9 cellular contexts compared by ENCODE assay signal in the genomic region with DNA sequence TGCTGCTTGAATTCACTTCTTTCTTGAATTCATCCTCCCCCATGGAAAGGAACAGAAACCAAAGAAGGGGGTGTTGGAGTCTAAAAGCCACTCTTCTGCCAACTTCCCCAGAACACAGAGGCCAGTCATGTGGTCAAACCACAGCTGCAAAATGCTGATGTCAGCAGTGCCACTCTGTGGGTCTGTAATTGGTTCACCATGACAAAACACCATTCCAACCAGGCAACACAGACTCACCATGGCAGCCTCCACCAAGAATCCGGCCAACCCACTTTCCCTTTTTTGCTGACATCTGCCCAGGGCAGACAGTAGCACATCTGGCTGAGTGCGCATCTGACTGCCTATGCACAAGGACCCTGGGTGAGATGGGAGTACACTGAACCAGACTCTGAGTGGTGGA. TPM values are rescaled to one million over a fixed set of nuclear protein-coding genes. Genes with fewer than 3 reads are reported as not detected.
DNase-seq lines count a peak whose midpoint lies in the region; ATAC-seq and TF ChIP-seq lines count a peak whose summit lies in the region.
"Had no signal": no experiment of that assay in that cellular context is flagged by ENCODE, and none has a peak within 500 bp of the region (broad histone marks: within the 10 kb centered on the region; RNA-seq: fewer than 3 reads in every experiment).

No MANE protein-coding gene starts in this region.

- ATAC-seq in GM21717 (IDR thresholded peaks at IDR 0.05; ENCODE audit: unreplicated experiment), result peak; percentile 38
- peak; percentile 31 to 63 (median 61) for ATAC-seq in natural killer cell
- no peak for ATAC-seq in GM19455 (IDR thresholded peaks at IDR 0.05; ENCODE audit: unreplicated experiment)
- ATAC-seq in GM21576 (IDR thresholded peaks at IDR 0.05; ENCODE audit: unreplicated experiment), result no peak

- intact Hi-C loops in natural killer cell (cut with micrococcal nuclease), result loop anchor here (1.0 kb wide), 1 partner anchor 16 kb away; no protein-coding TSS in a partner anchor

- H3K27me3 Mint-ChIP-seq in natural killer cell (ENCODE audit: low read depth in 2 of 2), result no peaks in the 10 kb centered on the region

- no peaks in the 10 kb centered on the region for H3K27me3 ChIP-seq in Peyer's patch
- H3K27me3 ChIP-seq: cardiac muscle cell had no signal

- no peak overlapping the region for H3K4me3 ChIP-seq in Peyer's patch
- H3K4me3 ChIP-seq in cardiac fibroblast (replicated peaks in 1 of 2; ENCODE audit: low read depth in 2 of 2, low read length in 2 of 2), result no peak overlapping the region
- H3K4me3 ChIP-seq: cardiac muscle cell had no signal

- H3K27ac ChIP-seq in Peyer's patch, result peak overlapping the region in 2 of 4 donors; percentile 27 to 53
- H3K27ac ChIP-seq: cardiac muscle cell had no signal

- H3K4me1 Mint-ChIP-seq in natural killer cell, result peaks cover 88 to 89% of the 10 kb centered on the region in 2 donors

- no peaks in the 10 kb centered on the region for H3K9me3 Mint-ChIP-seq in natural killer cell

- H3K9me3 ChIP-seq in Peyer's patch, result no peaks in the 10 kb centered on the region

- no peaks in the 10 kb centered on the region for H3K36me3 Mint-ChIP-seq in natural killer cell

- no peak for TF ChIP-seq POLR2A in Peyer's patch (IDR thresholded peaks at IDR 0.05)

- peaks cover 0 to 10% (median 5%) of the 10 kb centered on the region in 4 donors for H3K4me1 ChIP-seq in Peyer's patch

- TF ChIP-seq CTCF in Peyer's patch (IDR thresholded peaks at IDR 0.05) (no peak), cardiac fibroblast (IDR thresholded peaks at IDR 0.05; ENCODE audit: low read depth, low read length) (no peak), natural killer cell (IDR thresholded peaks at IDR 0.05) (no peak)

- DNase-seq in CD1c-positive myeloid dendritic cell (ENCODE audit: extremely low spot score) (peak; percentile 92), Peyer's patch (peak in 2 of 3 donors; percentile 82 to 85), cardiac fibroblast (ENCODE audit: low read depth in 2 of 2) (peak; percentile 38 to 67), natural killer cell (peak; percentile 16), NCI-H446 treated with DMSO at 0.1 percent for 48 hours (lab: John Stamatoyannopoulos, UW) (no peak)

- no peaks in the 10 kb centered on the region for H3K36me3 ChIP-seq in Peyer's patch
- H3K36me3 ChIP-seq: cardiac muscle cell had no signal

- H3K27ac Mint-ChIP-seq in natural killer cell, result peak overlapping the region; percentile 70 to 88

- H3K4me3 Mint-ChIP-seq in natural killer cell, result peak overlapping the region; percentile 33

RNA-seq across cellular contexts. Expression of a gene that starts 16.8 kb away (rescaled TPM):
- total RNA-seq in Peyer's patch (10 to 100 TPM; 20.1 to 67.7 (median 22.2) TPM), natural killer cell (10 to 100 TPM; 50.7 to 99.1 (median 65.1) TPM)

Comparison
In these comparisons a context has a peak if more than half of its experiments do, and no peak if none do; other contexts are left out.
1. ATAC-seq: peak in GM21717 (single experiment) and natural killer cell (3 of 3); none in GM19455 (single experiment) and GM21576 (single experiment).